In genomic region chr4:158782539-158783360, GRCh38 we compare ENCODE assay signal across 9 cellular contexts. TPM values are rescaled to one million over a fixed set of nuclear protein-coding genes. Genes with fewer than 3 reads are reported as not detected.
DNase-seq lines count a peak whose midpoint lies in the region; ATAC-seq and TF ChIP-seq lines count a peak whose summit lies in the region.
"Had no signal": no experiment of that assay in that cellular context is flagged by ENCODE, and none has a peak within 500 bp of the region (broad histone marks: within the 10 kb centered on the region; RNA-seq: fewer than 3 reads in every experiment).

No MANE protein-coding gene starts in this region.

- peak overlapping the region; percentile 31 for H3K4me3 ChIP-seq in adipocyte (ENCODE audit: low read length)

- H3K4me1 ChIP-seq in adipocyte (ENCODE audit: control insufficient read depth, insufficient read depth, low read length): peaks cover 59% of the 10 kb centered on the region

- H3K9ac ChIP-seq in adipocyte (ENCODE audit: low read length): peak overlapping the region; percentile 43

- no peaks in the 10 kb centered on the region for H3K9me3 ChIP-seq in adipocyte (ENCODE audit: control insufficient read depth, low read length)

- DNase-seq in DMS153 (lab: John Stamatoyannopoulos, UW) (peak; percentile 22), HFFc6 (peak; percentile 37), adipocyte (ENCODE audit: low read depth) (no peak), lung microvascular endothelial cell (ENCODE audit: low read depth in 2 of 2) (peak; percentile 37 to 38), NCI-H2196 (lab: John Stamatoyannopoulos, UW; ENCODE audit: unreplicated experiment) (no peak), GM10248 (ENCODE audit: extremely low spot score) (no peak)
- DNase-seq: activated CD8-positive, alpha-beta T cell treated with anti-CD3 and anti-CD28 coated beads for 36 hours had no signal

- peak overlapping the region; percentile 58 for H3K4me3 Mint-ChIP-seq in HFFc6
- H3K4me3 Mint-ChIP-seq: activated CD8-positive, alpha-beta T cell treated with anti-CD3 and anti-CD28 coated beads for 36 hours had no signal

- no peaks in the 10 kb centered on the region for H3K27me3 Mint-ChIP-seq in HFFc6 (ENCODE audit: insufficient read depth)
- H3K27me3 Mint-ChIP-seq: activated CD8-positive, alpha-beta T cell treated with anti-CD3 and anti-CD28 coated beads for 36 hours had no signal

- no peaks in the 10 kb centered on the region for H3K9me3 Mint-ChIP-seq in HFFc6
- H3K9me3 Mint-ChIP-seq: activated CD8-positive, alpha-beta T cell treated with anti-CD3 and anti-CD28 coated beads for 36 hours had no signal

- CTCF ChIA-PET in GM10248 (lab: Yijun Ruan, JAX): interaction anchor here (0.7 to 1.9 kb wide), 4 partner anchors 14 to 29 kb away, joined by 3 to 6 read pairs (median 4); no protein-coding TSS in a partner anchor

- POLR2A ChIA-PET in GM10248 (lab: Yijun Ruan, JAX): no interaction called here

- TF ChIP-seq CTCF in HFFc6 (IDR thresholded peaks at IDR 0.05): no peak
- TF ChIP-seq CTCF in GM10248 (IDR thresholded peaks at IDR 0.05; ENCODE audit: control extremely low read depth, extremely low read depth, low read depth, missing control alignments): no peak

- no peaks in the 10 kb centered on the region for H3K36me3 Mint-ChIP-seq in HFFc6 (ENCODE audit: low read depth)

- no peak for ATAC-seq in HG03354 (IDR thresholded peaks at IDR 0.05; ENCODE audit: poor library complexity, severe bottlenecking, unreplicated experiment)
- no peak for ATAC-seq in HG02852 (IDR thresholded peaks at IDR 0.05; ENCODE audit: unreplicated experiment)
- ATAC-seq: activated CD8-positive, alpha-beta T cell treated with anti-CD3 and anti-CD28 coated beads for 36 hours had no signal

- peak overlapping the region; percentile 80 for H3K27ac Mint-ChIP-seq in HFFc6
- H3K27ac Mint-ChIP-seq: activated CD8-positive, alpha-beta T cell treated with anti-CD3 and anti-CD28 coated beads for 36 hours had no signal

- H3K4me1 Mint-ChIP-seq in HFFc6 (ENCODE audit: low read depth): peaks cover 71% of the 10 kb centered on the region

- no peaks in the 10 kb centered on the region for H3K36me3 ChIP-seq in adipocyte (ENCODE audit: control insufficient read depth, insufficient read depth, low read length, severe bottlenecking)

- H3K27me3 ChIP-seq in adipocyte (replicated peaks; ENCODE audit: control insufficient read depth, insufficient read depth, low read length): no peaks in the 10 kb centered on the region

RNA-seq across cellular contexts. Expression of gene FNIP2, which starts 13.9 kb away (rescaled TPM):
- total RNA-seq in HFFc6 (2021; fragmentation: NEBNext Ultra II Directional; extraction: Animal tissue kit (Norgen Biotek cat#: 25700)): 10 to 100 TPM; 14.1 to 22.2 (median 18.2) TPM
- 21.6 and 42.3 TPM in 2 replicates for total RNA-seq in lung microvascular endothelial cell

RNA-seq across cellular contexts. Expression of gene PPID, which starts 59.6 kb away (rescaled TPM):
- 10 to 100 TPM; 23.2 to 30.2 (median 23.9) TPM for total RNA-seq in HFFc6 (2021; fragmentation: NEBNext Ultra II Directional; extraction: Animal tissue kit (Norgen Biotek cat#: 25700))
- total RNA-seq in lung microvascular endothelial cell: 13.9 and 15.9 TPM in 2 replicates

Comparison
In these comparisons a context has a peak if more than half of its experiments do, and no peak if none do; other contexts are left out.
1. DNase-seq: peak in DMS153 (single experiment), HFFc6 (single experiment) and lung microvascular endothelial cell (2 of 2); none in adipocyte (single experiment), NCI-H2196 (single experiment) and GM10248 (single experiment).